Comparison of ENCODE assay signal across 8 cellular contexts in the genomic region with DNA sequence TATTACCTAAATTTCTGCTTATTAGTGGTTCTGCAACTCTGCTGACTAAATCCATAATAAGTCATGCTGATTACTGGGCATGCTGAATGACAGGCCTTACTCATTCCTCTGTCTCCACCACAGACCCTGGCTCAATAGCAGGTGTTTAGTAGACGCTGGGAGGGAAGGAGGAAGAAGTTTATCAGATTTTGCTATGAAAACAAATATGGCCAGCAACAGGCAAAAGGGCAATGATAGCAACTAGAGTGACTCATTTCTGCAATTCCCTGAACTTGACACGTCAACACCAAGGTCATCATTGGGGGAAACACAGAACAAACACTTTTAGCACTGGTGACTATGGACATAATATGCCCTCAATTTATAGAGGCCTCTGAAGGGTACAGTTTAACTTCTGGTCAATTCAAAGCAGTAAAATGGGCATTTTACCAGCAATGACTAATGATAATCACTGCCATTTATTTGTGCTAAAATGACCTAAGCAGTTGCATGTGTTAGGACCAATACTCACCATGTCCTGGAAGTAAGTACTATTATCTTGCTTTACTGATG. TPM values are rescaled to one million over a fixed set of nuclear protein-coding genes. Genes with fewer than 3 reads are reported as not detected.
DNase-seq lines count a peak whose midpoint lies in the region; ATAC-seq, FAIRE-seq and TF ChIP-seq lines count a peak whose summit lies in the region.

No MANE protein-coding gene starts in this region.

- TF ChIP-seq RAD21 in A549 (conservative IDR thresholded peaks at IDR 0.05 in 1 of 2, IDR thresholded peaks at IDR 0.05 in 1 of 2) = no peak

- no TSS peak for BruUV-seq in mammary epithelial cell (replicated peaks; lab: Mats Ljungman, UMichigan)

- no peak for TF ChIP-seq CTCF in A549 (IDR thresholded peaks at IDR 0.05)
- no peak for TF ChIP-seq CTCF in mammary epithelial cell (conservative IDR thresholded peaks at IDR 0.05 in 1 of 2, IDR thresholded peaks at IDR 0.05 in 1 of 2; ENCODE audit: extremely low read depth in 1 of 2, insufficient read depth in 1 of 2, low read depth in 1 of 2, low read length in 2 of 2)
- TF ChIP-seq CTCF in prostate gland (IDR thresholded peaks at IDR 0.05) = no peak
- TF ChIP-seq CTCF in uterus (IDR thresholded peaks at IDR 0.05) = no peak

- CTCF ChIA-PET in A549 (lab: Yijun Ruan, JAX) (no interaction called here), mammary epithelial cell (lab: Charles Lee; ENCODE audit: low non-redundant PET) (no interaction called here)

- H3K79me2 ChIP-seq in mammary epithelial cell (ENCODE audit: insufficient read depth, low read length) = no peaks in the 10 kb centered on the region

- H3K27me3 ChIP-seq in mammary epithelial cell (ENCODE audit: insufficient read depth, low read length) = no peaks in the 10 kb centered on the region
- H3K27me3 ChIP-seq in prostate gland (replicated peaks; ENCODE audit: insufficient read depth) = no peaks in the 10 kb centered on the region
- no peaks in the 10 kb centered on the region for H3K27me3 ChIP-seq in uterus

- H3K9me3 ChIP-seq in A549 (no peaks in the 10 kb centered on the region), mammary epithelial cell (replicated peaks; ENCODE audit: insufficient read depth, low read length) (no peaks in the 10 kb centered on the region), prostate gland (no peaks in the 10 kb centered on the region), uterus (no peaks in the 10 kb centered on the region)

- H3K4me3 ChIP-seq in A549 (no peak overlapping the region), mammary epithelial cell (replicated peaks in 1 of 3; ENCODE audit: insufficient read depth in 1 of 3, low read depth in 2 of 3, low read length in 3 of 3) (no peak overlapping the region), prostate gland (no peak overlapping the region), uterus (no peak overlapping the region)

- no peak for FAIRE-seq in A549 (lab: Jason Lieb, UNC)

- ATAC-seq in A549 = peak in 1 of 2 experiments; percentile 34; a peak in 1 of 6 replicates
- peak; percentile 44 for ATAC-seq in GM19043 (IDR thresholded peaks at IDR 0.05; ENCODE audit: low read depth, unreplicated experiment)
- ATAC-seq in HG03457 (IDR thresholded peaks at IDR 0.05; ENCODE audit: unreplicated experiment) = peak; percentile 82

- H3K36me3 ChIP-seq in mammary epithelial cell (ENCODE audit: insufficient read depth, low read length) (no peaks in the 10 kb centered on the region), prostate gland (no peaks in the 10 kb centered on the region), uterus (no peaks in the 10 kb centered on the region)

- H4K20me1 ChIP-seq in mammary epithelial cell (ENCODE audit: insufficient read depth, low read length) = no peaks in the 10 kb centered on the region

- H3K4me1 ChIP-seq in A549 (0 out of 3 replicates have a peak, but pooled peaks cover 3% of the 10 kb centered on the region), mammary epithelial cell (ENCODE audit: insufficient read depth, low read length) (peaks cover 3% of the 10 kb centered on the region), prostate gland (replicated peaks) (no peaks in the 10 kb centered on the region), uterus (no peaks in the 10 kb centered on the region)

- DNase-seq in A549 (ENCODE audit: low read depth in 1 of 2, low spot score in 1 of 2) (peak in 1 of 2 experiments; percentile 29), mammary epithelial cell (peak; percentile 24), prostate gland (ENCODE audit: low spot score) (no peak), activated gamma-delta T cell treated with Interleukin-2 at 50 U/mL for 16 hours (no peak), head of caudate nucleus (no peak), uterus (no peak)

- no peak for TF ChIP-seq EP300 in A549 (IDR thresholded peaks at IDR 0.05)

- intact Hi-C loops in mammary epithelial cell (cut with micrococcal nuclease) (no loop called here), prostate gland (cut with DNase I) (no loop called here), head of caudate nucleus (cut with DNase I) (no loop called here), uterus (cut with DNase I; ENCODE audit: low total_unique reads) (no loop called here)

- TF ChIP-seq POLR2A in A549 (IDR thresholded peaks at IDR 0.05; ENCODE audit: low read length) = no peak
- no peak for TF ChIP-seq POLR2A in prostate gland (IDR thresholded peaks at IDR 0.05)
- no peak for TF ChIP-seq POLR2A in uterus (IDR thresholded peaks at IDR 0.05)

- H3K9ac ChIP-seq in mammary epithelial cell (ENCODE audit: insufficient read depth, low read length) = no peak overlapping the region

- H3K27ac ChIP-seq in A549 (no peak overlapping the region), mammary epithelial cell (ENCODE audit: insufficient read depth, low read depth, low read length) (no peak overlapping the region), prostate gland (no peak overlapping the region), uterus (no peak overlapping the region)

- POLR2A ChIA-PET in A549 (lab: Yijun Ruan, JAX) = no interaction called here

- dilution Hi-C loops in mammary epithelial cell (cut with HindIII; ENCODE audit: low sequenced_read_pairs) = no loop called here

- in situ Hi-C loops in mammary epithelial cell (cut with MboI; ENCODE audit: low sequenced_read_pairs in 2 of 2) = no loop called here

- no peak overlapping the region for H2AFZ ChIP-seq in mammary epithelial cell (ENCODE audit: low read depth, low read length)

- 8% methylated on average over 2 of the region's 2 CpGs for WGBS in A549 (ENCODE audit: missing lambda C conversion rate)
- WGBS in mammary epithelial cell (ENCODE audit: low coverage, missing lambda C conversion rate) = 87% methylated on average over 2 of the region's 2 CpGs
- 57% methylated on average over 2 of the region's 2 CpGs for WGBS in prostate gland

- no peak overlapping the region for H3K4me2 ChIP-seq in A549
- H3K4me2 ChIP-seq in mammary epithelial cell (ENCODE audit: insufficient read depth, low read depth, low read length) = no peak overlapping the region

TF ChIP-seq in A549, 52 proteins besides CTCF, POLR2A, EP300 and RAD21:
- TF ChIP-seq JUN (IDR thresholded peaks at IDR 0.05) (no peak), POLR2AphosphoS2 (conservative IDR thresholded peaks at IDR 0.05; ENCODE audit: low read length) (no peak), FOSL2 (IDR thresholded peaks at IDR 0.05) (no peak), FOSL2 (CRISPR knock-in tag; IDR thresholded peaks at IDR 0.05) (0 out of 2 replicates have a peak, but pooled peaks have one; percentile 3), HES2 (IDR thresholded peaks at IDR 0.05) (no peak)

RNA-seq across cellular contexts. Expression of gene TMEM163, which starts 35.2 kb away (rescaled TPM):
- polyA plus RNA-seq in A549 (2011; rRNA removed) = not detected in 2 replicates
- polyA plus RNA-seq in A549 (2012; cell fraction: cytosol; rRNA removed) = not detected in 2 replicates
- 0.02 TPM in 1 of 2 replicates, not detected in the other for polyA plus RNA-seq in A549 (2012; cell fraction: nucleus; rRNA removed)
- polyA plus RNA-seq in A549 (2017; fragmentation: RNase III; extraction: RNeasy Plus Mini Kit Qiagen cat#74134 plus additional on column Dnase treatment) = 0.07 TPM in 1 of 3 replicates, not detected in the others
- not detected in 2 replicates for polyA minus RNA-seq in A549 (2011; rRNA and poly(A)+ RNA removed)
- total RNA-seq in mammary epithelial cell = not detected
- polyA plus RNA-seq in mammary epithelial cell = 0.14 TPM
- polyA minus RNA-seq in mammary epithelial cell = not detected
- 10 to 100 TPM in 1 of 2 donors, under 1 TPM in 1; 0.55 to 23.1 TPM for total RNA-seq in prostate gland
- total RNA-seq in uterus = 1 to 10 TPM in 1 of 4 donors, under 1 TPM in 1, not detected in 2; 0.34 to 1.2 TPM
